Comparison of ENCODE assay signal across 21 cellular contexts in genomic region chr16:53198933-53199332, GRCh38.
DNase-seq lines count a peak whose midpoint lies in the region; ATAC-seq and TF ChIP-seq lines count a peak whose summit lies in the region.
"Had no signal": no experiment of that assay in that cellular context is flagged by ENCODE, and none has a peak within 500 bp of the region (broad histone marks: within the 10 kb centered on the region; RNA-seq: fewer than 3 reads in every experiment).

No MANE protein-coding gene starts in this region.

- no peak for TF ChIP-seq CTCF in stomach (IDR thresholded peaks at IDR 0.05)

- peaks cover 0 to 13% (median 0%) of the 10 kb centered on the region in 4 donors for H3K36me3 ChIP-seq in stomach

- H3K27ac Mint-ChIP-seq in activated T-cell treated with anti-CD3 and anti-CD28 coated beads, Interleukin-2, amount 50 U/mL, for 72 hours: no peak overlapping the region
- no peak overlapping the region for H3K27ac Mint-ChIP-seq in stimulated activated effector memory CD8-positive, alpha-beta T cell treated with anti-CD3 and anti-CD28 coated beads, Interleukin-12 subunit alpha, Interleukin-12 subunit beta, amount 100 ng/mL, for 72 hours
- H3K27ac Mint-ChIP-seq: B cell; CD8-positive, alpha-beta T cell had no signal

- no peak overlapping the region for H3K4me3 ChIP-seq in stomach
- H3K4me3 ChIP-seq: A549; BLaER1 treated with 17β-estradiol and CSF1 and Interleukin-3, amounts not matched to agents 10 nM and 100 nM; K562 had no signal

- no peak overlapping the region for H3K4me3 Mint-ChIP-seq in activated T-cell treated with anti-CD3 and anti-CD28 coated beads, Interleukin-2, amount 50 U/mL, for 72 hours
- no peak overlapping the region for H3K4me3 Mint-ChIP-seq in stimulated activated effector memory CD8-positive, alpha-beta T cell treated with anti-CD3 and anti-CD28 coated beads, Interleukin-12 subunit alpha, Interleukin-12 subunit beta, amount 100 ng/mL, for 72 hours
- H3K4me3 Mint-ChIP-seq: B cell; CD8-positive, alpha-beta T cell; HFFc6 had no signal

- peak; percentile 24 to 26 for ATAC-seq in activated T-cell treated with anti-CD3 and anti-CD28 coated beads, Interleukin-2, amount 50 U/mL, for 72 hours (replicated peaks in 1 of 2)
- peak; percentile 53 for ATAC-seq in GM19463 (IDR thresholded peaks at IDR 0.05; ENCODE audit: unreplicated experiment)
- ATAC-seq in stimulated activated effector memory CD8-positive, alpha-beta T cell treated with anti-CD3 and anti-CD28 coated beads, Interleukin-12 subunit alpha, Interleukin-12 subunit beta, amount 100 ng/mL, for 72 hours: peak; percentile 79
- ATAC-seq: A549; CD8-positive, alpha-beta T cell; HCT116; K562 had no signal

- H3K4me1 Mint-ChIP-seq in activated T-cell treated with anti-CD3 and anti-CD28 coated beads, Interleukin-2, amount 50 U/mL, for 72 hours (ENCODE audit: low read depth): peaks cover 11% of the 10 kb centered on the region
- H3K4me1 Mint-ChIP-seq in stimulated activated effector memory CD8-positive, alpha-beta T cell treated with anti-CD3 and anti-CD28 coated beads, Interleukin-12 subunit alpha, Interleukin-12 subunit beta, amount 100 ng/mL, for 72 hours: peaks cover 31% of the 10 kb centered on the region

- TF ChIP-seq POLR2A in stomach (IDR thresholded peaks at IDR 0.05): no peak

- H3K27me3 Mint-ChIP-seq in activated T-cell treated with anti-CD3 and anti-CD28 coated beads, Interleukin-2, amount 50 U/mL, for 72 hours (ENCODE audit: low read depth): no peaks in the 10 kb centered on the region
- H3K27me3 Mint-ChIP-seq: B cell had no signal

- TF ChIP-seq EP300 in stomach (IDR thresholded peaks at IDR 0.05): no peak

- DNase-seq in activated T-cell treated with anti-CD3 and anti-CD28 coated beads, Interleukin-2, amount 50 U/mL, for 72 hours: no peak
- DNase-seq in activated T-cell treated with anti-CD3 and anti-CD28 coated beads for 4 hours: no peak
- DNase-seq in stimulated activated effector memory CD8-positive, alpha-beta T cell treated with anti-CD3 and anti-CD28 coated beads, Interleukin-12 subunit alpha, Interleukin-12 subunit beta, amount 100 ng/mL, for 72 hours (ENCODE audit: low spot score in 2 of 2): no peak
- no peak for DNase-seq in NCI-H524 treated with DMSO at 0.1 percent for 48 hours (lab: John Stamatoyannopoulos, UW)
- DNase-seq in stomach: no peak
- no peak for DNase-seq in GM19240 (ENCODE audit: insufficient read length, low spot score)
- DNase-seq: Calu3; CD8-positive, alpha-beta T cell; DMS79 treated with DMSO at 0.1 percent for 48 hours; GF-D8; GOT3; H7; HFFc6; IMR-90 had no signal

- peaks cover 0 to 2% of the 10 kb centered on the region in 2 donors for H3K9me3 Mint-ChIP-seq in activated T-cell treated with anti-CD3 and anti-CD28 coated beads, Interleukin-2, amount 50 U/mL, for 72 hours
- no peaks in the 10 kb centered on the region for H3K9me3 Mint-ChIP-seq in stimulated activated effector memory CD8-positive, alpha-beta T cell treated with anti-CD3 and anti-CD28 coated beads, Interleukin-12 subunit alpha, Interleukin-12 subunit beta, amount 100 ng/mL, for 72 hours
- H3K9me3 Mint-ChIP-seq: CD8-positive, alpha-beta T cell had no signal

- peaks cover 0 to 10% (median 2%) of the 10 kb centered on the region in 4 donors for H3K4me1 ChIP-seq in stomach

- H3K27ac ChIP-seq in stomach: no peak overlapping the region
- H3K27ac ChIP-seq: 22Rv1; A549; BLaER1 treated with 17β-estradiol and CSF1 and Interleukin-3, amounts not matched to agents 10 nM and 100 nM had no signal

- no peaks in the 10 kb centered on the region for H3K27me3 ChIP-seq in stomach
- H3K27me3 ChIP-seq: BLaER1 treated with 17β-estradiol and CSF1 and Interleukin-3, amounts not matched to agents 10 nM and 100 nM had no signal

- H3K36me3 Mint-ChIP-seq in activated T-cell treated with anti-CD3 and anti-CD28 coated beads, Interleukin-2, amount 50 U/mL, for 72 hours (ENCODE audit: insufficient read depth in 2 of 2): peaks cover 0 to 3% of the 10 kb centered on the region in 2 donors
- peaks cover 9% of the 10 kb centered on the region for H3K36me3 Mint-ChIP-seq in stimulated activated effector memory CD8-positive, alpha-beta T cell treated with anti-CD3 and anti-CD28 coated beads, Interleukin-12 subunit alpha, Interleukin-12 subunit beta, amount 100 ng/mL, for 72 hours

- no peaks in the 10 kb centered on the region for H3K9me3 ChIP-seq in stomach
- H3K9me3 ChIP-seq: A549 had no signal

- intact Hi-C loops in stomach (cut with DNase I; ENCODE audit: low total_unique reads): no loop called here

Comparison
In these comparisons a context has a peak if more than half of its experiments do, and no peak if none do; other contexts are left out.
1. ATAC-seq: peak in every context shown above with its lines; median percentile 79 in stimulated activated effector memory CD8-positive, alpha-beta T cell treated with anti-CD3 and anti-CD28 coated beads, Interleukin-12 subunit alpha, Interleukin-12 subunit beta, amount 100 ng/mL, for 72 hours; 53 in GM19463; 25 in activated T-cell treated with anti-CD3 and anti-CD28 coated beads, Interleukin-2, amount 50 U/mL, for 72 hours.